ENCODE assay signal across 9 cellular contexts in the genomic region with DNA sequence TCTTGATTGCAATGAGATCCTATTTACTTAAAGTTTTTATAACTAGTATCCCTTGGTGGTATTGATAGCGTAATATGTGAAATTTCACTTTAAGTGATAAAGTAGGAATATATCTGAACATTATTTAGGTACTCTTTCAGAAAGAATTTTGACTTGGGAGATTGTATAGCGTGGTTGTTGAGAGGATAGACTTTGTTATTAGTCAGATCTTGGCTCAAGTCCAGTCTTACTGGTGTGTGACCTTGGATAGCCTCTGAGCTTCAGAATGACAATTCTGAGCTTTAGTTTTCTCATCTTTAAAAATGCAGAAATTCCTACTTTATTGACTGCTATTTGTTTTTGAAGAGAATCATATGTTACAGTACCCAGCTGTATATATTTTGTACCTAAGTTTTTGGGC. TPM values are rescaled to one million over a fixed set of nuclear protein-coding genes. Genes with fewer than 3 reads are reported as not detected.
DNase-seq lines count a peak whose midpoint lies in the region; ATAC-seq and TF ChIP-seq lines count a peak whose summit lies in the region.
"Had no signal": no experiment of that assay in that cellular context is flagged by ENCODE, and none has a peak within 500 bp of the region (broad histone marks: within the 10 kb centered on the region; RNA-seq: fewer than 3 reads in every experiment).

No MANE protein-coding gene starts in this region.

- H3K27ac Mint-ChIP-seq in osteocyte (ENCODE audit: unreplicated experiment) = peak overlapping the region; percentile 85

- DNase-seq in GM04503 (ENCODE audit: low read depth) = peak; percentile 49
- peak; percentile 63 to 77 for DNase-seq in NCI-H446 (lab: John Stamatoyannopoulos, UW)
- peak; percentile 0 for DNase-seq in epithelial cell of prostate (ENCODE audit: low read depth, low spot score)
- DNase-seq in osteocyte (ENCODE audit: extremely low spot score, unreplicated experiment) = no peak
- no peak for DNase-seq in NCI-H146 treated with DMSO at 0.1 percent for 48 hours (lab: John Stamatoyannopoulos, UW; ENCODE audit: unreplicated experiment)
- no peak for DNase-seq in NCI-H748 (lab: John Stamatoyannopoulos, UW; ENCODE audit: unreplicated experiment)
- DNase-seq in anterior cingulate cortex (lab: John Stamatoyannopoulos, UW) = no peak

- no peaks in the 10 kb centered on the region for H3K9me3 Mint-ChIP-seq in osteocyte (ENCODE audit: unreplicated experiment)

- TF ChIP-seq CTCF in osteocyte (IDR thresholded peaks at IDR 0.05) = no peak

- no peak overlapping the region for H3K27ac ChIP-seq in epithelial cell of prostate
- H3K27ac ChIP-seq: KMS-11 had no signal

- H3K4me1 Mint-ChIP-seq in osteocyte (ENCODE audit: unreplicated experiment) = peaks cover 21% of the 10 kb centered on the region

- H3K4me3 Mint-ChIP-seq in osteocyte (ENCODE audit: unreplicated experiment) = no peak overlapping the region

- no peak for ATAC-seq in GM19463 (IDR thresholded peaks at IDR 0.05; ENCODE audit: unreplicated experiment)

- H3K36me3 Mint-ChIP-seq in osteocyte (ENCODE audit: unreplicated experiment) = peaks cover 25% of the 10 kb centered on the region

- H3K27me3 Mint-ChIP-seq in osteocyte (ENCODE audit: unreplicated experiment) = no peaks in the 10 kb centered on the region

RNA-seq across cellular contexts. Expression of a gene that starts 32.6 kb away (rescaled TPM):
- total RNA-seq in osteocyte = 15.8 and 16.7 TPM in 2 replicates

Comparison
In these comparisons a context has a peak if more than half of its experiments do, and no peak if none do; other contexts are left out.
1. DNase-seq: peak in GM04503 (single experiment), NCI-H446 (2 of 2) and epithelial cell of prostate (single experiment); none in osteocyte (single experiment), NCI-H146 treated with DMSO at 0.1 percent for 48 hours (single experiment), NCI-H748 (single experiment) and anterior cingulate cortex (0 of 58).